ENCODE assay signal across 23 cellular contexts in genomic region chr12:1022032-1022970, GRCh38.
"Had no signal": no experiment of that assay in that cellular context is flagged by ENCODE, and none has a peak within 500 bp of the region (broad histone marks: within the 10 kb centered on the region; RNA-seq: fewer than 3 reads in every experiment).

No MANE protein-coding gene starts in this region.

- H3K9me3 ChIP-seq: colonic mucosa, gastrocnemius medialis, left ventricle myocardium inferior, prostate gland, stomach, thoracic aorta, transverse colon had no signal

- ATAC-seq: gastrocnemius medialis, heart right ventricle, sciatic nerve had no signal

- H3K27me3 ChIP-seq: colonic mucosa, gastrocnemius medialis, heart right ventricle, stomach, transverse colon had no signal

- H3K9ac ChIP-seq: parathyroid adenoma had no signal

- H2AFZ ChIP-seq: parathyroid adenoma had no signal

- H3K36me3 ChIP-seq: colonic mucosa, gastrocnemius medialis, prostate gland, thoracic aorta, transverse colon had no signal

- H3K27ac ChIP-seq: colonic mucosa, gastrocnemius medialis, heart right ventricle, left ventricle myocardium inferior, parathyroid adenoma, prostate gland, skin epidermis, stomach, thoracic aorta, transverse colon had no signal

- H3K4me3 ChIP-seq: colonic mucosa, gastrocnemius medialis, heart right ventricle, left ventricle myocardium inferior, lung, prostate gland, skin epidermis, stomach, thoracic aorta, transverse colon had no signal

- H3K27me3 Mint-ChIP-seq: naive B cell had no signal

- H3K4me1 Mint-ChIP-seq: nephron progenitor cell had no signal

- H3K27ac Mint-ChIP-seq: endodermal cell had no signal

- DNase-seq: cerebellar nuclear complex; colonic mucosa; effector CD4-positive, alpha-beta T cell; endodermal cell; erythroblast; gastrocnemius medialis; heart right ventricle; left ventricle myocardium inferior; mesenchymal stem cell; naive B cell; nephron progenitor cell; retina; stimulated activated CD4-positive, alpha-beta T cell treated with anti-CD3 and anti-CD28 coated beads, Interleukin-2, amount 100 ng/mL, for 24 hours; stimulated activated naive CD4-positive, alpha-beta T cell; stomach; substantia nigra; transverse colon had no signal

- H3K4me1 ChIP-seq: colonic mucosa, parathyroid adenoma, prostate gland, stomach, transverse colon had no signal

- H3K9me3 Mint-ChIP-seq: endodermal cell had no signal

- H3K4me3 Mint-ChIP-seq: endodermal cell, naive B cell, nephron progenitor cell had no signal
